Comparison of ENCODE assay signal across 7 cellular contexts in the genomic region with DNA sequence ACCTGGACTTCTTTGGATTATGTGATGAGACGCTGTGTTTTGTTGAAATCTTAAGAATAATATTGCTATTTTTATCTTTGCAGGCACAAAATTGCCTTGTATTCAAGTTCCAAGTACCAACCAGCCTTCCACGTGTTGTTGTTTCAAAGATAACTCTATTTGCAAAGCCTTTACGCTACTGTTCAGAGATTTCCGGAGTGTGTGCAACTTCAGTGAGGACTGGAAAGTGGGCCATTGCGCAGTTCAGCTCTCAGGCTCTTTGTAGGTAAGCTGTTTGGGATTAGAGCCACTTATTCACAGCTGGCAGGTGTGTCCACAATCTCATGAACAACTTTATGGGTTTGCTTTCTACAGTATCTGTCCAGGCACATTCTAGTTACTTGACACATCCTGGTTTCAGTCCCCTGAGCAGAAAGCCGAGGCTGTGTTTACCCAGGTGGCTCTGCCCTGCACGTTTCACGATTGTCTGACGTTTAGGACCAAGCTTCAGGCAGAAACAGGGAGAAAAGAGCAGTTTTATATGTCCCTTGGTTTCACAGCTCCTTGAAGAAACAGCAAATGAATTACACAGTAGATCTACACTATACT.
DNase-seq lines count a peak whose midpoint lies in the region; ATAC-seq and TF ChIP-seq lines count a peak whose summit lies in the region.
"Not testable (repeated sequence)": the region's sequence is repeated elsewhere in the genome, so short reads cannot be mapped to it uniquely, and the experiment has no call there.

No MANE protein-coding gene starts in this region.

- H3K4me3 ChIP-seq in KMS-11 (IDR thresholded peaks at IDR 0.05; ENCODE audit: insufficient read depth, low read depth, low read length); left lung: not testable (repeated sequence)

- H3K79me2 ChIP-seq in KMS-11 (ENCODE audit: insufficient read depth, low read depth) = not testable (repeated sequence)

- DNase-seq in DMS153 treated with DMSO at 0.1 percent for 48 hours (lab: John Stamatoyannopoulos, UW; ENCODE audit: unreplicated experiment) (peak; percentile 60), NCI-H1105 treated with DMSO at 0.1 percent for 48 hours (lab: John Stamatoyannopoulos, UW) (peak; percentile 55), NCI-H2196 (lab: John Stamatoyannopoulos, UW; ENCODE audit: unreplicated experiment) (peak; percentile 29), NCI-H748 treated with DMSO at 0.1 percent for 48 hours (lab: John Stamatoyannopoulos, UW) (peak; percentile 5), SHP77 (lab: John Stamatoyannopoulos, UW) (peak; percentile 75 to 80)
- DNase-seq in left lung = not testable (repeated sequence)

- not testable (repeated sequence) for H4K20me1 ChIP-seq in KMS-11 (ENCODE audit: insufficient read depth)

- not testable (repeated sequence) for TF ChIP-seq CTCF in KMS-11 (conservative IDR thresholded peaks at IDR 0.05; ENCODE audit: low read depth, low read length); left lung (IDR thresholded peaks at IDR 0.05)

- not testable (repeated sequence) for H3K27me3 ChIP-seq in KMS-11 (ENCODE audit: insufficient read depth, low read depth); left lung

- peak overlapping the region; percentile 51; the same call in 1 of the 2 replicates for H3K27ac ChIP-seq in KMS-11
- not testable (repeated sequence) for H3K27ac ChIP-seq in left lung

- H3K9me3 ChIP-seq in left lung = not testable (repeated sequence)

- peak overlapping the region; percentile 26 for H3K4me2 ChIP-seq in KMS-11

- not testable (repeated sequence) for H3K36me3 ChIP-seq in KMS-11 (ENCODE audit: insufficient read depth); left lung

- H3K9ac ChIP-seq in KMS-11 = not testable (repeated sequence)

- intact Hi-C loops in left lung (cut with DNase I) = not testable (repeated sequence)

- H3K4me1 ChIP-seq in KMS-11 (ENCODE audit: low read depth, poor library complexity, severe bottlenecking) = peaks cover 14% of the 10 kb centered on the region
- not testable (repeated sequence) for H3K4me1 ChIP-seq in left lung

- peak overlapping the region; percentile 56; the same call in 1 of the 2 replicates for H2AFZ ChIP-seq in KMS-11 (ENCODE audit: low read depth)

- peak; percentile 75 for ATAC-seq in left lung
